9 cellular contexts compared by ENCODE assay signal in the genomic region with DNA sequence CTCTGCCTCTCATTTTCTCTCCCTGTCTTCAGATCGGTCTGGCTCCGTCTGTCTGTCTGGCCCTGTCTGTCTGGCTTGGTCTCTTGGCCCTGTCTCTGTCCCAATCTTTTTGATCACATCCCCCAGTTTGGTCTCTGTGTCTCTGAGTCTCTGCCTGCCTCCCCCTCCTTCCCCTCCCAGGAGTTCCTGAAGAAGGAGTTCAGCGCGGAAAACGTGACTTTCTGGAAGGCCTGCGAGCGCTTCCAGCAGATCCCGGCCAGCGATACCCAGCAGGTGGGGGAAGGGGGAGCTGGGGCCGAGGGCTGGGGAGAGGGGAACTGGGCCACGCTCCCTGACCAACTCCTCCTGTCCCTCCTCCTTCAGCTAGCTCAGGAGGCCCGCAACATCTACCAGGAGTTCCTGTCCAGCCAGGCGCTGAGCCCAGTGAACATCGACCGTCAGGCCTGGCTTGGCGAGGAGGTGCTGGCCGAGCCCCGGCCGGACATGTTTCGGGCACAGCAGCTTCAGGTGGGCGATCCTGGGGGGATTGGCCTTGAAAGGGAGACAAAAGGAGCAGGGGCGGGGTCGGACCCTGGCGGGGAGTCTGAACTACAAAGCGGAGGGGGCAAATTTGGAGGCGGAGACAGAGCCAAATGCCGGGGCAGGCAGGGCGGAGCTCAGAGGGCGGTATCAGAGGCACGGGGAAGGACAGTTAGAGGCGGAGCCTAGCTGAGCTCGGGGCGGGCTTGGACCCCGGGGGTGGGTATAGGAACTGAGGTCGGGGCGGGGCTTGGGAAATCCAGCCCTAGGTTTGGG. TPM values are rescaled to one million over a fixed set of nuclear protein-coding genes. Genes with fewer than 3 reads are reported as not detected.
DNase-seq lines count a peak whose midpoint lies in the region; ATAC-seq and TF ChIP-seq lines count a peak whose summit lies in the region.
"Had no signal": no experiment of that assay in that cellular context is flagged by ENCODE, and none has a peak within 500 bp of the region (broad histone marks: within the 10 kb centered on the region; RNA-seq: fewer than 3 reads in every experiment).

No MANE protein-coding gene starts in this region.

- no peaks in the 10 kb centered on the region for H3K27me3 Mint-ChIP-seq in chondrocyte (ENCODE audit: low read depth)

- peak; percentile 24 for DNase-seq in NCI-H2029 (lab: John Stamatoyannopoulos, UW)
- DNase-seq in NCI-H2029 treated with DMSO at 0.1 percent for 48 hours (lab: John Stamatoyannopoulos, UW): no peak
- DNase-seq in chondrocyte (ENCODE audit: low spot score): no peak
- DNase-seq in stimulated activated CD4-positive, alpha-beta T cell treated with anti-CD3 and anti-CD28 coated beads, Interleukin-4, amount 100 ng/mL, for 1 hour: no peak

- peaks cover 27% of the 10 kb centered on the region for H3K4me1 Mint-ChIP-seq in chondrocyte (ENCODE audit: low read depth)

- H3K4me3 Mint-ChIP-seq in chondrocyte (ENCODE audit: unreplicated experiment): peak overlapping the region; percentile 88

- peak overlapping the region; percentile 46 to 74 (median 63) for H3K4me3 ChIP-seq in subcutaneous abdominal adipose tissue (ENCODE audit: low read depth in 1 of 5, low read length in 5 of 5)

- H3K36me3 ChIP-seq in subcutaneous abdominal adipose tissue (ENCODE audit: control insufficient read depth in 5 of 5, insufficient read depth in 5 of 5, low read length in 5 of 5): peaks cover 0 to 11% (median 2%) of the 10 kb centered on the region in 5 donors

- no peaks in the 10 kb centered on the region for H3K36me3 Mint-ChIP-seq in chondrocyte (ENCODE audit: low read depth)

- H3K27me3 ChIP-seq in layer of hippocampus (ENCODE audit: control insufficient read depth, insufficient read depth, low read length): peaks cover 4% of the 10 kb centered on the region
- no peaks in the 10 kb centered on the region for H3K27me3 ChIP-seq in subcutaneous abdominal adipose tissue (ENCODE audit: control insufficient read depth in 5 of 5, insufficient read depth in 4 of 5, low read length in 5 of 5)

- peak overlapping the region; percentile 97 for H3K27ac Mint-ChIP-seq in chondrocyte (ENCODE audit: unreplicated experiment)

- H3K9me3 ChIP-seq in subcutaneous abdominal adipose tissue (ENCODE audit: control insufficient read depth in 5 of 5, low read length in 5 of 5): no peaks in the 10 kb centered on the region

- TF ChIP-seq CTCF in chondrocyte (IDR thresholded peaks at IDR 0.05): no peak

- no peaks in the 10 kb centered on the region for H3K9me3 Mint-ChIP-seq in chondrocyte (ENCODE audit: low read depth)

- peak overlapping the region in 4 of 5 donors; percentile 57 to 83 (median 80) for H3K9ac ChIP-seq in subcutaneous abdominal adipose tissue (ENCODE audit: low read length in 5 of 5)

- peak overlapping the region; percentile 71 for H3K27ac ChIP-seq in layer of hippocampus (ENCODE audit: low read depth, low read length)
- peak overlapping the region; percentile 65 for H3K27ac ChIP-seq in subcutaneous abdominal adipose tissue (ENCODE audit: low read depth, low read length)

- H3K4me1 ChIP-seq in subcutaneous abdominal adipose tissue (ENCODE audit: control insufficient read depth in 5 of 5, insufficient read depth in 5 of 5, low read length in 5 of 5): peaks cover 0 to 54% (median 39%) of the 10 kb centered on the region in 5 donors

- ATAC-seq in HG02759 (IDR thresholded peaks at IDR 0.05; ENCODE audit: unreplicated experiment): no peak
- no peak for ATAC-seq in HG02852 (IDR thresholded peaks at IDR 0.05; ENCODE audit: unreplicated experiment)

RNA-seq across cellular contexts. Expression of a gene that starts 9.0 kb away (rescaled TPM):
- 6.8 to 11.6 TPM (median 10.1 TPM) in 3 replicates for total RNA-seq in chondrocyte

RNA-seq across cellular contexts. Expression of a gene that starts 15.3 kb away (rescaled TPM):
- total RNA-seq in chondrocyte: 76.6 to 128 TPM (median 83.4 TPM) in 3 replicates

RNA-seq across cellular contexts. Expression of a gene that starts 17.5 kb away (rescaled TPM):
- total RNA-seq in chondrocyte: not detected in 3 replicates
- total RNA-seq: T-helper 1 cell treated with Interleukin-12 subunit alpha and Interleukin-12 subunit beta and Interleukin-4 antibody, amounts not matched to agents 30 ng/mL and 1 ng/mL, for 36 hours had no signal

RNA-seq across cellular contexts. Expression of a gene that starts 33.7 kb away (rescaled TPM):
- total RNA-seq in chondrocyte: not detected in 3 replicates
- total RNA-seq: T-helper 1 cell treated with Interleukin-12 subunit alpha and Interleukin-12 subunit beta and Interleukin-4 antibody, amounts not matched to agents 30 ng/mL and 1 ng/mL, for 36 hours had no signal

RNA-seq across cellular contexts. Expression of a gene that starts 42.6 kb away (rescaled TPM):
- 0.99 to 2.1 TPM (median 1.8 TPM) in 3 replicates for total RNA-seq in chondrocyte
